In genomic region chr9:135224286-135224871, GRCh38 we compare ENCODE assay signal across 22 cellular contexts.
DNase-seq lines count a peak whose midpoint lies in the region; ATAC-seq, FAIRE-seq and TF ChIP-seq lines count a peak whose summit lies in the region.
"Had no signal": no experiment of that assay in that cellular context is flagged by ENCODE, and none has a peak within 500 bp of the region (broad histone marks: within the 10 kb centered on the region; RNA-seq: fewer than 3 reads in every experiment).

No MANE protein-coding gene starts in this region.

- H3K18ac ChIP-seq in H1 (ENCODE audit: extremely low read depth, low read length): peak overlapping the region; percentile 78; the same call in 1 of the 2 replicates

- WGBS in H1 (ENCODE audit: extremely low coverage in 1 of 2, insufficient coverage in 1 of 2, insufficient read length in 1 of 2, insufficient replicate concordance in 2 of 2, low coverage in 1 of 2, low lambda C conversion rate in 2 of 2, missing lambda C conversion rate in 1 of 2), 2 experiments: 89% methylated on average over 5 of the region's 12 CpGs; no CpG with 5 or more reads in 1 of the 2 experiments
- 39 to 40% methylated on average over 10 to 12 of the region's 12 CpGs for WGBS in pancreas, 2 donors

- no peak overlapping the region for H3K4ac ChIP-seq in H1 (replicated peaks; ENCODE audit: insufficient read length, low read depth, low read length)

- TF ChIP-seq POLR2A in H1 (IDR thresholded peaks at IDR 0.05; ENCODE audit: control extremely low read depth in 1 of 2, low read depth in 2 of 2, low read length in 2 of 2): no peak

- intact Hi-C loops in pancreas (cut with DNase I): no loop called here

- H3K4me3 ChIP-seq in H1 (ENCODE audit: extremely low read depth in 1 of 4, insufficient read depth in 2 of 4, low read depth in 3 of 4, low read length in 4 of 4) (no peak overlapping the region), pancreas (no peak overlapping the region)
- H3K4me3 ChIP-seq: colonic mucosa, psoas muscle, skin epidermis had no signal

- no peak for FAIRE-seq in H1 (lab: Jason Lieb, UNC)
- no peak for FAIRE-seq in pancreas (lab: Jason Lieb, UNC)
- FAIRE-seq: GM12892 had no signal

- no peak overlapping the region; the same call in 1 of the 2 replicates for H2BK15ac ChIP-seq in H1 (ENCODE audit: low read length)

- H3K56ac ChIP-seq in H1 (replicated peaks; ENCODE audit: insufficient read length, low read depth, low read length): no peak overlapping the region

- H3K14ac ChIP-seq in H1 (ENCODE audit: insufficient read length): no peak overlapping the region

- H3K9me3 ChIP-seq in H1 (ENCODE audit: insufficient read depth in 2 of 2, low read depth in 1 of 2, low read length in 1 of 2) (peaks cover 0 to 3% of the 10 kb centered on the region in 2 experiments; a peak in 1 of 4 replicates), pancreas (no peaks in the 10 kb centered on the region)
- H3K9me3 ChIP-seq: colonic mucosa, psoas muscle had no signal

- H4K91ac ChIP-seq in H1 (replicated peaks; ENCODE audit: insufficient read length, low read length): peak overlapping the region; percentile 72

- no peaks in the 10 kb centered on the region for H3K79me1 ChIP-seq in H1 (ENCODE audit: low read depth, low read length)

- TF ChIP-seq CTCF in H1 (IDR thresholded peaks at IDR 0.05; ENCODE audit: control extremely low read depth in 1 of 3, insufficient read depth in 1 of 3, low read depth in 1 of 3, low read length in 3 of 3): no peak
- no peak for TF ChIP-seq CTCF in pancreas (IDR thresholded peaks at IDR 0.05)

- H3K79me2 ChIP-seq in H1 (ENCODE audit: control insufficient read depth in 1 of 2, insufficient read depth in 2 of 2, low read length in 2 of 2): no peaks in the 10 kb centered on the region

- H3K9ac ChIP-seq in H1 (replicated peaks in 1 of 4; ENCODE audit: extremely low read depth in 1 of 4, low read depth in 3 of 4, low read length in 3 of 4): no peak overlapping the region

- no peak overlapping the region for H3K4me2 ChIP-seq in H1 (ENCODE audit: insufficient read depth in 1 of 2, low read depth in 2 of 2, low read length in 2 of 2)

- no peak overlapping the region for H4K5ac ChIP-seq in H1 (ENCODE audit: insufficient read length, low read depth, low read length)

- H3K36me3 ChIP-seq in H1 (ENCODE audit: control insufficient read depth in 2 of 4, insufficient read depth in 4 of 4, low read length in 3 of 4): no peaks in the 10 kb centered on the region; a peak in 1 of 8 replicates
- H3K36me3 ChIP-seq in pancreas: no peaks in the 10 kb centered on the region
- H3K36me3 ChIP-seq: colonic mucosa had no signal

- H4K20me1 ChIP-seq in H1 (replicated peaks in 1 of 2; ENCODE audit: control insufficient read depth in 1 of 2, insufficient read depth in 2 of 2, low read length in 2 of 2): peaks cover 0 to 11% of the 10 kb centered on the region in 2 experiments

- H3K23me2 ChIP-seq in H1 (ENCODE audit: low read depth, low read length): peaks cover 10% of the 10 kb centered on the region

- peak; percentile 73 to 91 (median 88) for ATAC-seq in pancreas
- ATAC-seq: psoas muscle; stimulated activated memory B cell treated with anti-CD40 and anti-IgM and Interleukin-4, amounts not matched to agents 10 μg/mL and 1 μg/mL and 100 μg/mL, for 72 hours had no signal

- H2AK5ac ChIP-seq in H1 (ENCODE audit: low read depth, low read length): no peak overlapping the region

- TF ChIP-seq RAD21 in H1 (IDR thresholded peaks at IDR 0.05 in 1 of 2, conservative IDR thresholded peaks at IDR 0.05 in 1 of 2; ENCODE audit: low read depth in 2 of 2, low read length in 2 of 2): no peak

- POLR2A ChIA-PET in H1 (lab: Charles Lee; ENCODE audit: partially characterized antibody): no interaction called here

- H2BK12ac ChIP-seq in H1 (ENCODE audit: low read depth, low read length): peak overlapping the region; percentile 68; the same call in 1 of the 2 replicates

- no peak for TF ChIP-seq EP300 in H1 (IDR thresholded peaks at IDR 0.05; ENCODE audit: borderline replicate concordance in 1 of 2, low read depth in 2 of 2, low read length in 2 of 2)

- H3K27ac ChIP-seq in H1 (ENCODE audit: low read depth, low read length): no peak overlapping the region
- no peak overlapping the region for H3K27ac ChIP-seq in pancreas
- H3K27ac ChIP-seq: colonic mucosa, psoas muscle, skin epidermis had no signal

- H2BK20ac ChIP-seq in H1 (ENCODE audit: low read length): peak overlapping the region; percentile 90; the same call in 1 of the 2 replicates

- H2AFZ ChIP-seq in H1 (ENCODE audit: low read length): no peak overlapping the region

- H3K4me1 ChIP-seq in H1 (replicated peaks in 1 of 4; ENCODE audit: control insufficient read depth in 3 of 4, insufficient read depth in 4 of 4, low read length in 3 of 4): peaks cover 2 to 30% (median 21%) of the 10 kb centered on the region in 4 experiments
- H3K4me1 ChIP-seq in pancreas: peaks cover 7 to 14% (median 9%) of the 10 kb centered on the region in 3 donors
- H3K4me1 ChIP-seq: colonic mucosa, psoas muscle had no signal

- CTCF ChIA-PET in H1 (lab: Charles Lee; ENCODE audit: partially characterized antibody): interaction anchor here (0.7 to 1.3 kb wide), 3 partner anchors 30 to 138 kb away, joined by 3 to 4 read pairs (median 3); no protein-coding TSS in a partner anchor

- DNase-seq in DMS79 (lab: John Stamatoyannopoulos, UW) (peak; percentile 75), NCI-H2171 (lab: John Stamatoyannopoulos, UW) (peak; percentile 78), H1 (ENCODE audit: low read depth in 1 of 2, low spot score in 2 of 2) (no peak), pancreas (peak; percentile 69 to 89 (median 78)), D341Med (ENCODE audit: low spot score) (no peak), mesenteric fat pad (ENCODE audit: low spot score) (no peak), HK-2 (ENCODE audit: unreplicated experiment) (no peak)
- DNase-seq: activated B cell treated with CpG ODN at 0.5 μM for 24 hours; activated CD4-positive, alpha-beta T cell treated with anti-CD3 and anti-CD28 coated beads, Interleukin-2, amount 50 U/mL, for 4 hours; activated CD8-positive, alpha-beta memory T cell treated with anti-CD3 and anti-CD28 coated beads, Interleukin-2, amount 50 U/mL, for 48 hours; activated naive CD8-positive, alpha-beta T cell treated with anti-CD3 and anti-CD28 coated beads for 36 hours; CD4-positive, alpha-beta memory T cell; colonic mucosa; GOT3; midbrain; NCI-H146; RPMI8226; T1000 had no signal

- no peaks in the 10 kb centered on the region; a peak in 1 of 7 replicates for H3K27me3 ChIP-seq in H1 (replicated peaks in 1 of 4; ENCODE audit: control insufficient read depth in 3 of 4, extremely low read depth in 1 of 4, insufficient read depth in 3 of 4, low read length in 3 of 4)
- H3K27me3 ChIP-seq in pancreas: no peaks in the 10 kb centered on the region
- H3K27me3 ChIP-seq: colonic mucosa had no signal

- H4K8ac ChIP-seq in H1 (ENCODE audit: extremely low read depth, insufficient read depth, low read length): no peak overlapping the region; the same call in 1 of the 2 replicates

- H3K23ac ChIP-seq in H1 (ENCODE audit: insufficient read length): no peak overlapping the region

- H2BK5ac ChIP-seq in H1 (ENCODE audit: low read depth, low read length): peak overlapping the region; percentile 12; the same call in 1 of the 2 replicates

- no peak overlapping the region for H2BK120ac ChIP-seq in H1 (replicated peaks; ENCODE audit: low read depth, low read length)

TF ChIP-seq in H1, 55 proteins besides CTCF, POLR2A, EP300 and RAD21:
- TF ChIP-seq SAP30 (IDR thresholded peaks at IDR 0.05; ENCODE audit: insufficient read depth, insufficient replicate concordance, low read length) (no peak), CEBPB (IDR thresholded peaks at IDR 0.05; ENCODE audit: low read depth, low read length) (peak; percentile 71)

Comparison
In these comparisons a context has a peak if more than half of its experiments do, and no peak if none do; other contexts are left out.
1. DNase-seq: peak in DMS79 (single experiment), NCI-H2171 (single experiment) and pancreas (6 of 6); none in H1 (0 of 2), D341Med (single experiment), mesenteric fat pad (single experiment) and HK-2 (single experiment).